ENCODE assay signal across 21 cellular contexts in the genomic region with DNA sequence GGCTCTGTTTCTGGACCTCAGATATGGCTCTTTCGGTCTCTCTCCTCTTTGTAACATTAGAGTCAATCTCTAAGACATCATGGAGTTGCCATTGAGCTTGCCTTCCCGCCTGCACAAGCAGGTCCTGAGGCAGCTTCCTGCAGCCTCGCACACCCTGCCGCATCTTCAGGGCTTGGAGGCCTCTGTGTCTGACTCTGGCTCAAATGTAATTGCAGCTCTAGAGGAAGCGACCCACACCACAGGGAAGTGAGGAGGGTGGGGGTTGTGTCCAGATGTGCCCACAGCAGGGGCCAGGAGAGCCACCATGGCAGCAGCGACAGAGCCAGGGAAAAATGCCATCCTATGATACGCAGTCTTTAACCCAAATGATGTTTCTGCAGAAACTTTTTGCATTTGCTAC.
DNase-seq lines count a peak whose midpoint lies in the region; ATAC-seq and TF ChIP-seq lines count a peak whose summit lies in the region.
"Had no signal": no experiment of that assay in that cellular context is flagged by ENCODE, and none has a peak within 500 bp of the region (broad histone marks: within the 10 kb centered on the region; RNA-seq: fewer than 3 reads in every experiment).

No MANE protein-coding gene starts in this region.

- WGBS in psoas muscle, 3 donors = 72 to 84% (median 80%) methylated on average over 7 of the region's 7 CpGs

- ATAC-seq in Right ventricle myocardium superior (ENCODE audit: poor library complexity) (peak; percentile 13), psoas muscle (no peak), sciatic nerve (no peak)
- ATAC-seq: GM23338 had no signal

- H3K9me3 ChIP-seq in left ventricle myocardium inferior (replicated peaks) = no peaks in the 10 kb centered on the region
- no peaks in the 10 kb centered on the region for H3K9me3 ChIP-seq in psoas muscle
- H3K9me3 ChIP-seq in vagina = no peaks in the 10 kb centered on the region
- H3K9me3 ChIP-seq: adrenal gland, BLaER1, MG63, neutrophil had no signal

- H3K27me3 ChIP-seq in left ventricle myocardium inferior (ENCODE audit: low read depth) (no peaks in the 10 kb centered on the region), psoas muscle (ENCODE audit: insufficient read depth in 3 of 3, low read length in 2 of 3) (no peaks in the 10 kb centered on the region), vagina (no peaks in the 10 kb centered on the region)
- H3K27me3 ChIP-seq: adrenal gland, BLaER1, MG63, neutrophil had no signal

- DNase-seq in Right ventricle myocardium superior = no peak
- no peak for DNase-seq in cardiac septum (ENCODE audit: low spot score)
- DNase-seq in left ventricle myocardium inferior = no peak
- no peak for DNase-seq in psoas muscle
- DNase-seq in vagina (ENCODE audit: extremely low spot score in 2 of 2) = peak; percentile 46 to 65
- no peak for DNase-seq in sciatic nerve (ENCODE audit: low spot score)
- no peak for DNase-seq in HUDEP-2 (lab: John Stamatoyannopoulos, UW; ENCODE audit: unreplicated experiment in 76 of 76)
- DNase-seq in LoVo (ENCODE audit: low spot score) = no peak
- DNase-seq: activated CD4-positive, alpha-beta T cell treated with anti-CD3 and anti-CD28 coated beads, Interleukin-2, amount 50 U/mL, for 1 hour; activated gamma-delta T cell; Calu3; caudate nucleus; hippocampal formation; NCI-H1417 treated with DMSO at 0.1 percent for 48 hours; NCI-H524 treated with DMSO at 0.1 percent for 48 hours; WERI-Rb-1 had no signal

- H3K36me3 ChIP-seq in left ventricle myocardium inferior (no peaks in the 10 kb centered on the region), psoas muscle (ENCODE audit: insufficient read depth in 1 of 2, low read depth in 1 of 2) (no peaks in the 10 kb centered on the region), vagina (no peaks in the 10 kb centered on the region)
- H3K36me3 ChIP-seq: adrenal gland, BLaER1, neutrophil, WERI-Rb-1 had no signal

- TF ChIP-seq CTCF in left ventricle myocardium inferior (IDR thresholded peaks at IDR 0.05; ENCODE audit: borderline replicate concordance) = no peak
- no peak for TF ChIP-seq CTCF in psoas muscle (IDR thresholded peaks at IDR 0.05)
- TF ChIP-seq CTCF in vagina (IDR thresholded peaks at IDR 0.05) = no peak

- TF ChIP-seq POLR2A in vagina (IDR thresholded peaks at IDR 0.05) = no peak

- H3K27ac ChIP-seq in left ventricle myocardium inferior (replicated peaks) (peak overlapping the region; percentile 87), psoas muscle (peak overlapping the region; percentile 72), vagina (peak overlapping the region; percentile 34)
- H3K27ac ChIP-seq: BLaER1, neutrophil, WERI-Rb-1 had no signal

- H3K4me3 ChIP-seq in left ventricle myocardium inferior = no peak overlapping the region
- no peak overlapping the region for H3K4me3 ChIP-seq in psoas muscle
- no peak overlapping the region for H3K4me3 ChIP-seq in vagina
- H3K4me3 ChIP-seq: adrenal gland, BLaER1, GM23338, MG63 had no signal

- intact Hi-C loops in Right ventricle myocardium superior (cut with DNase I) (no loop called here), cardiac septum (cut with DNase I) (loop anchor here (2.0 to 5.0 kb wide), 3 partner anchors 48 to 172 kb away; no protein-coding TSS in a partner anchor), left ventricle myocardium inferior (cut with micrococcal nuclease) (no loop called here), psoas muscle (cut with DNase I) (no loop called here), vagina (cut with DNase I) (no loop called here), sciatic nerve (cut with DNase I) (no loop called here)

- H3K4me1 ChIP-seq in left ventricle myocardium inferior (peaks cover 73% of the 10 kb centered on the region), psoas muscle (no peaks in the 10 kb centered on the region), vagina (peaks cover 49% of the 10 kb centered on the region)
- H3K4me1 ChIP-seq: adrenal gland had no signal

Comparison
In these comparisons a context has a peak if more than half of its experiments do, and no peak if none do; other contexts are left out.
1. DNase-seq: peak in vagina (2 of 2); none in Right ventricle myocardium superior (single experiment), cardiac septum (single experiment), left ventricle myocardium inferior (single experiment), psoas muscle (0 of 2), sciatic nerve (single experiment), HUDEP-2 (0 of 76) and LoVo (single experiment).
2. H3K27ac ChIP-seq: peak in every context shown above with its lines; median percentile 87 in left ventricle myocardium inferior; 72 in psoas muscle; 34 in vagina.